Comparison of ENCODE assay signal across 13 cellular contexts in the genomic region with DNA sequence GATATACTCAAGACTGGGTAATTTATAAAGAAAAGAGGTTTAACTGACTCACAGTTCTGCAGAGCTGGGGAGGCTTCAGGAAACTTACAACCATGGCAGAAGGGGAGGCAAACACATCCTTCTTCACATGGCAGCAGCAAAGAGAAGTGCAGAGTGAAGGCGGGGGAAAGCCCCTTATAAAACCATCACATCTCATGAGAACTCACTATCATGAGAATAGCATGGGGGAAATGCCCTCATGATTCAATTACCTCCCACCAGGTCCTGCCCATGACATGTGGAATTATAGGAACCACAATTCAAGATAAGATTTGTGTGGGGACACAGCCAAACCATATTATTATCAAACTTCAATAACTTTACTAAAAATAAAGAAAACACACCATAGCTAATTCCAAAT. TPM values are rescaled to one million over a fixed set of nuclear protein-coding genes. Genes with fewer than 3 reads are reported as not detected.
DNase-seq lines count a peak whose midpoint lies in the region; ATAC-seq and TF ChIP-seq lines count a peak whose summit lies in the region.
"Had no signal": no experiment of that assay in that cellular context is flagged by ENCODE, and none has a peak within 500 bp of the region (broad histone marks: within the 10 kb centered on the region; RNA-seq: fewer than 3 reads in every experiment).

No MANE protein-coding gene starts in this region.

- ATAC-seq in activated T-helper 17 cell treated with anti-CD3 and anti-CD28 coated beads, Interleukin-2, amount 50 U/mL, for 72 hours (replicated peaks), result peak; percentile 17
- ATAC-seq in activated naive CD8-positive, alpha-beta T cell treated with anti-CD3 and anti-CD28 coated beads, Interleukin-2, amount 50 U/mL, for 24 hours, result peak; percentile 58
- ATAC-seq in left ventricle myocardium superior, result no peak

- no peak overlapping the region for H3K4me3 ChIP-seq in testis
- H3K4me3 ChIP-seq: BLaER1 had no signal

- no peak overlapping the region for H3K27ac Mint-ChIP-seq in activated naive CD4-positive, alpha-beta T cell treated with anti-CD3 and anti-CD28 coated beads for 36 hours
- no peak overlapping the region for H3K27ac Mint-ChIP-seq in activated T-helper 17 cell treated with anti-CD3 and anti-CD28 coated beads, Interleukin-2, amount 50 U/mL, for 72 hours
- H3K27ac Mint-ChIP-seq in activated naive CD8-positive, alpha-beta T cell treated with anti-CD3 and anti-CD28 coated beads, Interleukin-2, amount 50 U/mL, for 24 hours, result peak overlapping the region; percentile 56
- H3K27ac Mint-ChIP-seq: CD8-positive, alpha-beta memory T cell; IgD-negative memory B cell had no signal

- H3K4me1 Mint-ChIP-seq in activated naive CD4-positive, alpha-beta T cell treated with anti-CD3 and anti-CD28 coated beads for 36 hours (ENCODE audit: low read depth), result peaks cover 39% of the 10 kb centered on the region
- peaks cover 13% of the 10 kb centered on the region for H3K4me1 Mint-ChIP-seq in activated T-helper 17 cell treated with anti-CD3 and anti-CD28 coated beads, Interleukin-2, amount 50 U/mL, for 72 hours
- peaks cover 59% of the 10 kb centered on the region for H3K4me1 Mint-ChIP-seq in activated naive CD8-positive, alpha-beta T cell treated with anti-CD3 and anti-CD28 coated beads, Interleukin-2, amount 50 U/mL, for 24 hours

- CTCF ChIA-PET in activated naive CD4-positive, alpha-beta T cell treated with anti-CD3 and anti-CD28 coated beads for 36 hours (lab: Charles Lee), result no interaction called here

- TF ChIP-seq POLR2A in testis (IDR thresholded peaks at IDR 0.05), result no peak

- H3K36me3 ChIP-seq in testis (ENCODE audit: low read depth, missing control alignments), result no peaks in the 10 kb centered on the region
- H3K36me3 ChIP-seq: BLaER1 had no signal

- no peaks in the 10 kb centered on the region for H3K4me1 ChIP-seq in testis

- H3K27me3 Mint-ChIP-seq in activated naive CD4-positive, alpha-beta T cell treated with anti-CD3 and anti-CD28 coated beads for 36 hours (ENCODE audit: low read depth), result peaks cover 14% of the 10 kb centered on the region
- peaks cover 12% of the 10 kb centered on the region for H3K27me3 Mint-ChIP-seq in activated T-helper 17 cell treated with anti-CD3 and anti-CD28 coated beads, Interleukin-2, amount 50 U/mL, for 72 hours
- H3K27me3 Mint-ChIP-seq in activated naive CD8-positive, alpha-beta T cell treated with anti-CD3 and anti-CD28 coated beads, Interleukin-2, amount 50 U/mL, for 24 hours, result peaks cover 9% of the 10 kb centered on the region

- H3K4me3 Mint-ChIP-seq in activated naive CD4-positive, alpha-beta T cell treated with anti-CD3 and anti-CD28 coated beads for 36 hours, result no peak overlapping the region
- H3K4me3 Mint-ChIP-seq in activated T-helper 17 cell treated with anti-CD3 and anti-CD28 coated beads, Interleukin-2, amount 50 U/mL, for 72 hours, result no peak overlapping the region
- H3K4me3 Mint-ChIP-seq in activated naive CD8-positive, alpha-beta T cell treated with anti-CD3 and anti-CD28 coated beads, Interleukin-2, amount 50 U/mL, for 24 hours, result no peak overlapping the region
- H3K4me3 Mint-ChIP-seq: CD8-positive, alpha-beta memory T cell; IgD-negative memory B cell had no signal

- H3K27me3 ChIP-seq in testis, result no peaks in the 10 kb centered on the region
- H3K27me3 ChIP-seq: BLaER1 had no signal

- H3K27ac ChIP-seq in testis, result no peak overlapping the region
- H3K27ac ChIP-seq: BLaER1 had no signal

- H3K36me3 Mint-ChIP-seq in activated naive CD4-positive, alpha-beta T cell treated with anti-CD3 and anti-CD28 coated beads for 36 hours (ENCODE audit: low read depth), result no peaks in the 10 kb centered on the region
- no peaks in the 10 kb centered on the region for H3K36me3 Mint-ChIP-seq in activated T-helper 17 cell treated with anti-CD3 and anti-CD28 coated beads, Interleukin-2, amount 50 U/mL, for 72 hours (ENCODE audit: low read depth)
- H3K36me3 Mint-ChIP-seq in activated naive CD8-positive, alpha-beta T cell treated with anti-CD3 and anti-CD28 coated beads, Interleukin-2, amount 50 U/mL, for 24 hours (ENCODE audit: low read depth), result peaks cover 21% of the 10 kb centered on the region

- peak; percentile 10 for DNase-seq in activated naive CD4-positive, alpha-beta T cell treated with anti-CD3 and anti-CD28 coated beads for 36 hours
- no peak for DNase-seq in activated naive CD4-positive, alpha-beta T cell (lab: John Stamatoyannopoulos, UW)
- peak; percentile 23 for DNase-seq in activated naive CD8-positive, alpha-beta T cell treated with anti-CD3 and anti-CD28 coated beads, Interleukin-2, amount 50 U/mL, for 24 hours
- DNase-seq in stimulated activated CD4-positive, alpha-beta T cell treated with anti-CD3 and anti-CD28 coated beads, TNF-alpha, amount 100 ng/mL, for 48 hours (ENCODE audit: low read depth in 3 of 3), result peak in 2 of 3 donors; percentile 6 to 8
- DNase-seq in testis (no peak), left ventricle myocardium superior (no peak)
- DNase-seq: CD8-positive, alpha-beta memory T cell; NCI-H1417; NCI-H2171; NCI-H774 had no signal

- no peak for TF ChIP-seq CTCF in testis (IDR thresholded peaks at IDR 0.05)

- H3K9me3 ChIP-seq in testis, result no peaks in the 10 kb centered on the region

- WGBS in testis, 2 donors, result 92 to 100% methylated on average over 1 of the region's 1 CpG

- intact Hi-C loops in activated naive CD4-positive, alpha-beta T cell treated with anti-CD3 and anti-CD28 coated beads for 36 hours (cut with micrococcal nuclease), result no loop called here
- intact Hi-C loops in testis (cut with DNase I; ENCODE audit: low total_unique reads), result no loop called here
- intact Hi-C loops in left ventricle myocardium superior (cut with micrococcal nuclease), result no loop called here

- peaks cover 7% of the 10 kb centered on the region for H3K9me3 Mint-ChIP-seq in activated naive CD4-positive, alpha-beta T cell treated with anti-CD3 and anti-CD28 coated beads for 36 hours
- H3K9me3 Mint-ChIP-seq in activated T-helper 17 cell treated with anti-CD3 and anti-CD28 coated beads, Interleukin-2, amount 50 U/mL, for 72 hours, result no peaks in the 10 kb centered on the region
- peaks cover 47% of the 10 kb centered on the region for H3K9me3 Mint-ChIP-seq in activated naive CD8-positive, alpha-beta T cell treated with anti-CD3 and anti-CD28 coated beads, Interleukin-2, amount 50 U/mL, for 24 hours

RNA-seq across cellular contexts. Expression of gene JAZF1, which starts 30.4 kb away (rescaled TPM):
- total RNA-seq in activated naive CD4-positive, alpha-beta T cell treated with anti-CD3 and anti-CD28 coated beads for 36 hours, result 1 to 10 TPM; 3.4 to 4.7 TPM
- total RNA-seq in activated T-helper 17 cell treated with anti-CD3 and anti-CD28 coated beads, Interleukin-2, amount 50 U/mL, for 72 hours, result 1 to 10 TPM; 5.6 to 5.7 TPM
- total RNA-seq in testis (10 to 100 TPM; 38.5 to 46.4 TPM), left ventricle myocardium superior (23.2 TPM)
- polyA plus RNA-seq in testis (ENCODE audit: insufficient read depth, low read depth, low replicate concordance), result 51.0 TPM

Comparison
In these comparisons a context has a peak if more than half of its experiments do, and no peak if none do; other contexts are left out.
1. DNase-seq: peak in activated naive CD4-positive, alpha-beta T cell treated with anti-CD3 and anti-CD28 coated beads for 36 hours (single experiment), activated naive CD8-positive, alpha-beta T cell treated with anti-CD3 and anti-CD28 coated beads, Interleukin-2, amount 50 U/mL, for 24 hours (single experiment) and stimulated activated CD4-positive, alpha-beta T cell treated with anti-CD3 and anti-CD28 coated beads, TNF-alpha, amount 100 ng/mL, for 48 hours (2 of 3); none in activated naive CD4-positive, alpha-beta T cell (0 of 4), testis (single experiment) and left ventricle myocardium superior (single experiment).